In the genomic region with DNA sequence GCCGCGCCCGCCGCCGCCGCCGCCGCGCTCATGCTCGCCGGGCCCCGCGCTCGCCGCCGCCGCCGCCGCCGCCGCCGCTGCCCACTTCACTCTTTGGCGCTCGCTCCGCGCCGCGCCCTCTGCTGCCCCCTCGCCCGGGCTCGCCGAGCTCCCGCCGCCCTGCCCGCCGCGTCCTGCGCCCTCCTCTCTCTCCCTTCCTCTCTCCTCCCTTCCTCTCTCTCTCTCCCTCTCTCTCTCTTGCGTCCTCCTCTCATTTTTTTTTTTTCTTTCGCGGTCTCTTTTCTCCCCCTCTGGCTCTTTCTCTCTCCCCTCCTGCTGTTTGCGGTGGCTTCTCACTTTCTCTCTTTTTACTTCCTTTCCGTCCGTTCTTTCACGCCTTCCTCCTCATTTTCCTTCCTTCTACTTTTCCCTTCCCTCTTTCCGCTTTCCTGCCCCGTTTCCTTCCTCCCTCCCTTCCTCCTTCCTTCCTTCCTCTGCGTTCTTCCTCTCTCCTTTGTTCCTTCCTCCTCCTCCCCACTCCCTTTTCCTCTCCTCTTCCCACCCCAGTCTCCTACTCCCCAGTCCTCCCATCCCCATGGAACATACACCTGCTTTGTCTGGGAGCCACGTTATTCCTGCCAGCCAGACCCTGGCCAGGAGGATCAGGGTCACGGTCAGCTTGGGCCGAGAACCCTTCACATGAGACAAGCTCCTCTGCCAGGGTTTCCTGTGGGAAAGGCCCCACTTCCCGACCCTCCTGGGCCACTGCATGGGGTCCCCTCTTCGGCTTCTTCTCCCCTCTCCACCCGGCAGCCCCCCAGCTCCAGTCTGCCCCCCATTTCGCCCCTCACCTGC, we compare ENCODE assay signal across 10 cellular contexts. TPM values are rescaled to one million over a fixed set of nuclear protein-coding genes. Genes with fewer than 3 reads are reported as not detected.
A peak's percentile ranks its signal among the peaks of the same experiment; 100 is the strongest.
DNase-seq lines count a peak whose midpoint lies in the region; ATAC-seq and TF ChIP-seq lines count a peak whose summit lies in the region.
"Had no signal": no experiment of that assay in that cellular context is flagged by ENCODE, and none has a peak within 500 bp of the region (broad histone marks: within the 10 kb centered on the region; RNA-seq: fewer than 3 reads in every experiment).

No MANE protein-coding gene starts in this region.

- H3K4me1 ChIP-seq in gastroesophageal sphincter (peaks cover 0 to 22% (median 3%) of the 10 kb centered on the region in 3 donors), skeletal muscle satellite cell (ENCODE audit: control insufficient read depth, insufficient read depth, low read length) (peaks cover under 1% of the 10 kb centered on the region)

- no peak overlapping the region for H3K9ac ChIP-seq in skeletal muscle satellite cell (ENCODE audit: low read depth, low read length)

- no peak for TF ChIP-seq EP300 in gastroesophageal sphincter (IDR thresholded peaks at IDR 0.05)

- H3K4me3 ChIP-seq in gastroesophageal sphincter (peak overlapping the region in 1 of 2 donors; percentile 61), skeletal muscle satellite cell (ENCODE audit: low read length) (peak overlapping the region; percentile 55)

- H3K9me3 ChIP-seq in gastroesophageal sphincter (no peaks in the 10 kb centered on the region), skeletal muscle satellite cell (replicated peaks; ENCODE audit: low read length) (no peaks in the 10 kb centered on the region)
- H3K9me3 ChIP-seq: thyroid gland had no signal

- H3K27ac ChIP-seq in gastroesophageal sphincter: no peak overlapping the region
- H3K27ac ChIP-seq: thyroid gland had no signal

- no peak for TF ChIP-seq POLR2A in gastroesophageal sphincter (IDR thresholded peaks at IDR 0.05)

- H3K27me3 ChIP-seq in gastroesophageal sphincter (peaks cover 48% of the 10 kb centered on the region), skeletal muscle satellite cell (ENCODE audit: control insufficient read depth, insufficient read depth, low read length) (peaks cover 43% of the 10 kb centered on the region)

- 8 to 16% methylated on average over 26 to 36 of the region's 55 CpGs for WGBS in gastroesophageal sphincter (ENCODE audit: low coverage in 1 of 2), 2 donors

- H3K4me2 ChIP-seq in skeletal muscle satellite cell (ENCODE audit: low read length): peak overlapping the region; percentile 58

- TF ChIP-seq CTCF in gastroesophageal sphincter (IDR thresholded peaks at IDR 0.05): peak in 1 of 4 experiments; percentile 25

- ATAC-seq in gastroesophageal sphincter (peak; percentile 37), GM18867 (IDR thresholded peaks at IDR 0.05; ENCODE audit: unreplicated experiment) (no peak), HG02588 (IDR thresholded peaks at IDR 0.05; ENCODE audit: unreplicated experiment) (no peak)

- DNase-seq in NCI-H345 (lab: John Stamatoyannopoulos, UW) (peak; percentile 14), NCI-H345 treated with DMSO at 0.1 percent for 48 hours (lab: John Stamatoyannopoulos, UW; ENCODE audit: unreplicated experiment) (no peak), SK-MEL-5 (ENCODE audit: low read depth, low spot score) (peak; percentile 17), HuH-7 (ENCODE audit: low spot score) (no peak)

- in situ Hi-C loops in SK-MEL-5 (cut with HindIII; ENCODE audit: low pct_unique_long_range_greater_than_20kb, low sequenced_read_pairs): no loop called here

- H3K36me3 ChIP-seq in gastroesophageal sphincter (no peaks in the 10 kb centered on the region), skeletal muscle satellite cell (ENCODE audit: insufficient read depth, low read length) (no peaks in the 10 kb centered on the region)
- H3K36me3 ChIP-seq: thyroid gland had no signal

RNA-seq across cellular contexts. Expression of gene SHISAL1, which starts 19.3 kb away (rescaled TPM):
- 0.58 and 0.67 TPM in 2 replicates for total RNA-seq in SK-MEL-5 (2014; rRNA removed; shearing (Covaris generic))
- 0.77 and 1.8 TPM in 2 replicates for polyA plus RNA-seq in SK-MEL-5 (2015; cell fraction: cytosol; rRNA removed)
- 1.6 and 1.7 TPM in 2 replicates for polyA plus RNA-seq in SK-MEL-5 (2015; cell fraction: nucleus; rRNA removed)
- total RNA-seq in gastroesophageal sphincter: 10 to 100 TPM in 1 of 4 donors, 1 to 10 TPM in 3; 4.5 to 23.1 (median 6.2) TPM
- 0.76 and 0.87 TPM in 2 replicates for total RNA-seq in skeletal muscle satellite cell (2012; rRNA removed)
- total RNA-seq: activated CD8-positive, alpha-beta memory T cell treated with anti-CD3 and anti-CD28 coated beads for 36 hours had no signal

Comparison
In these comparisons a context has a peak if more than half of its experiments do, and no peak if none do; other contexts are left out.
1. DNase-seq: peak in NCI-H345 (single experiment) and SK-MEL-5 (single experiment); none in NCI-H345 treated with DMSO at 0.1 percent for 48 hours (single experiment) and HuH-7 (single experiment).